In genomic region chr9:133005221-133005760, GRCh38 we compare ENCODE assay signal across 30 cellular contexts. TPM values are rescaled to one million over a fixed set of nuclear protein-coding genes. Genes with fewer than 3 reads are reported as not detected.
"Had no signal": no experiment of that assay in that cellular context is flagged by ENCODE, and none has a peak within 500 bp of the region (broad histone marks: within the 10 kb centered on the region; RNA-seq: fewer than 3 reads in every experiment).

No MANE protein-coding gene starts in this region.

- H3K36me3 Mint-ChIP-seq: activated naive CD8-positive, alpha-beta T cell treated with anti-CD3 and anti-CD28 coated beads, Interleukin-2, amount 10 ng/mL, durations not matched to agents 7 days and 5 days had no signal

- H3K36me3 ChIP-seq: adrenal gland, breast epithelium, MG63, SJCRH30 had no signal

- H3K9me3 Mint-ChIP-seq: activated CD8-positive, alpha-beta T cell treated with anti-CD3 and anti-CD28 coated beads for 36 hours; activated T-helper 2 cell treated with anti-CD3 and anti-CD28 coated beads, Interferon-gamma antibody, Interleukin-2, Interleukin-4, amounts not matched to agents 10 μg/mL and 5 μg/mL and 100 μg/mL, durations not matched to agents 14 hours and 24 hours and 36 hours had no signal

- H3K27me3 ChIP-seq: MG63 had no signal

- H3K4me1 ChIP-seq: adrenal gland, breast epithelium had no signal

- H3K9ac ChIP-seq: SK-N-SH had no signal

- H3K4me3 Mint-ChIP-seq: activated CD8-positive, alpha-beta T cell treated with anti-CD3 and anti-CD28 coated beads for 36 hours; activated naive CD8-positive, alpha-beta T cell treated with anti-CD3 and anti-CD28 coated beads, Interleukin-2, amount 10 ng/mL, durations not matched to agents 7 days and 5 days; activated T-cell treated with anti-CD3 and anti-CD28 coated beads, Interleukin-2, amount 50 U/mL, for 72 hours had no signal

- H3K4me3 ChIP-seq: adrenal gland, breast epithelium, K562, MG63, SJCRH30 had no signal

- H3K9me3 ChIP-seq: adrenal gland, breast epithelium, MG63, SK-N-SH had no signal

- DNase-seq: activated CD4-positive, alpha-beta T cell treated with anti-CD3 and anti-CD28 coated beads for 4 hours; activated CD8-positive, alpha-beta memory T cell treated with anti-CD3 and anti-CD28 coated beads, Interleukin-2, amount 50 U/mL, for 4 hours; activated CD8-positive, alpha-beta T cell treated with anti-CD3 and anti-CD28 coated beads for 36 hours; activated naive CD4-positive, alpha-beta T cell treated with anti-CD3 and anti-CD28 coated beads, Interleukin-2, amount 50 U/mL, for 16 hours; activated naive CD8-positive, alpha-beta T cell treated with anti-CD3 and anti-CD28 coated beads, Interleukin-2, amount 10 ng/mL, durations not matched to agents 7 days and 5 days; activated T-cell treated with anti-CD3 and anti-CD28 coated beads, Interleukin-2, amount 50 U/mL, for 72 hours; adrenal gland; caudate nucleus; MG63; NCI-H1092 treated with DMSO at 0.1 percent for 48 hours; NCI-H1417 treated with DMSO at 0.1 percent for 48 hours; NCI-H1694; NCI-H2029; NCI-H2107; NCI-H2171 treated with DMSO at 0.1 percent for 48 hours; NCI-H226; NCI-H526; NK-92 treated with Interleukin-12 subunit alpha and Interleukin-12 subunit beta, amount 100 ng/mL, for 24 hours; Right ventricle myocardium superior; SJCRH30; SK-N-SH; T-helper 1 cell had no signal

- H3K27ac Mint-ChIP-seq: activated CD8-positive, alpha-beta T cell treated with anti-CD3 and anti-CD28 coated beads for 36 hours; activated naive CD8-positive, alpha-beta T cell treated with anti-CD3 and anti-CD28 coated beads, Interleukin-2, amount 10 ng/mL, durations not matched to agents 7 days and 5 days; activated T-cell treated with anti-CD3 and anti-CD28 coated beads, Interleukin-2, amount 50 U/mL, for 72 hours; activated T-helper 2 cell treated with anti-CD3 and anti-CD28 coated beads, Interferon-gamma antibody, Interleukin-2, Interleukin-4, amounts not matched to agents 10 μg/mL and 5 μg/mL and 100 μg/mL, durations not matched to agents 14 hours and 24 hours and 36 hours had no signal

- H3K27ac ChIP-seq: adrenal gland, breast epithelium, RWPE1, VCaP had no signal

RNA-seq across cellular contexts. Expression of gene GFI1B, which starts 26.8 kb away (rescaled TPM):
- total RNA-seq: activated CD8-positive, alpha-beta T cell treated with anti-CD3 and anti-CD28 coated beads for 36 hours; activated naive CD8-positive, alpha-beta T cell treated with anti-CD3 and anti-CD28 coated beads, Interleukin-2, amount 10 ng/mL, durations not matched to agents 7 days and 5 days; activated T-helper 2 cell treated with anti-CD3 and anti-CD28 coated beads, Interferon-gamma antibody, Interleukin-2, Interleukin-4, amounts not matched to agents 10 μg/mL and 5 μg/mL and 100 μg/mL, durations not matched to agents 14 hours and 24 hours and 36 hours; aorta; breast epithelium; NCI-H460; Right ventricle myocardium superior; T-helper 2 cell treated with Interferon-gamma antibody and Interleukin-4, amounts not matched to agents 100 ng/mL and 5 ng/mL, for 36 hours had no signal
- polyA plus RNA-seq: aorta, SK-N-SH had no signal
